8 cellular contexts compared by ENCODE assay signal in the genomic region with DNA sequence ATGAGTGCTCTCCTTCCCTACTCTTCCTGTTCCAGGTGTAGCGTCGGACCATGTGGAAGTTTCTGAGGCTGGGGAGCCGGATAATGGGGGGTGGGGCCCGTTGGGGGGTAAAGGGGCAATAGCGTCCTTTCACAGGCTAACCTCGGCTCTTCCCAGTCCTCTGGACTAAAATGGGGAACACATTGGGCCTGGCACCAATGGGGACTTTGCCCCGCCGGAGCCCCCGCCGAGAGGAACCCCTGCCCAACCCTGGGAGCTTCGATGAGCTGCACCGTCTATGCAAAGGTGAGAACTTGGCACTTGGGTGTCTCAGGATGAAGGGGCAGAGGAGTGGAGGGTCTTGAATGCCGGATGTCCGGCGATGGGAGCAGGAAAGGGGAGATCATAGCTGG. TPM values are rescaled to one million over a fixed set of nuclear protein-coding genes. Genes with fewer than 3 reads are reported as not detected.
DNase-seq lines count a peak whose midpoint lies in the region; TF ChIP-seq lines count a peak whose summit lies in the region.

No MANE protein-coding gene starts in this region.

- H3K27ac ChIP-seq in iPS-20b (ENCODE audit: low read length) (peak overlapping the region; percentile 33), suprapubic skin (no peak overlapping the region)

- CTCF ChIA-PET in activated CD4-positive, alpha-beta T cell treated with anti-CD3 and anti-CD28 coated beads, Interleukin-2, amount 10 ng/mL, durations not matched to agents 7 days and 5 days (lab: Charles Lee), result interaction anchor here (0.5 to 4.4 kb wide), 35 partner anchors 9 to 524 kb away, joined by 3 to 38 read pairs (median 6); partner anchors contain the start of genes CFAP126, FCER1G, NDUFS2 and NR1I3

- H3K27me3 ChIP-seq in iPS-20b (ENCODE audit: insufficient read depth, low read length) (no peaks in the 10 kb centered on the region), suprapubic skin (no peaks in the 10 kb centered on the region)

- no peaks in the 10 kb centered on the region for H3K9me3 Mint-ChIP-seq in activated CD4-positive, alpha-beta T cell treated with anti-CD3 and anti-CD28 coated beads, Interleukin-2, amount 10 ng/mL, durations not matched to agents 7 days and 5 days
- no peaks in the 10 kb centered on the region for H3K9me3 Mint-ChIP-seq in activated naive CD8-positive, alpha-beta T cell (ENCODE audit: low read depth)

- no peak for TF ChIP-seq CTCF in suprapubic skin (IDR thresholded peaks at IDR 0.05)

- no peaks in the 10 kb centered on the region for H3K27me3 Mint-ChIP-seq in activated CD4-positive, alpha-beta T cell treated with anti-CD3 and anti-CD28 coated beads, Interleukin-2, amount 10 ng/mL, durations not matched to agents 7 days and 5 days
- no peaks in the 10 kb centered on the region for H3K27me3 Mint-ChIP-seq in activated naive CD8-positive, alpha-beta T cell

- peak overlapping the region; percentile 77; the same call in 1 of the 2 replicates for H3K9ac ChIP-seq in iPS-20b (ENCODE audit: low read depth, low read length)

- TF ChIP-seq POLR2A in suprapubic skin (IDR thresholded peaks at IDR 0.05), result no peak

- H3K36me3 Mint-ChIP-seq in activated CD4-positive, alpha-beta T cell treated with anti-CD3 and anti-CD28 coated beads, Interleukin-2, amount 10 ng/mL, durations not matched to agents 7 days and 5 days (ENCODE audit: low read depth), result peaks cover 21% of the 10 kb centered on the region
- peaks cover 3% of the 10 kb centered on the region for H3K36me3 Mint-ChIP-seq in activated naive CD8-positive, alpha-beta T cell

- POLR2A ChIA-PET in activated CD4-positive, alpha-beta T cell treated with anti-CD3 and anti-CD28 coated beads, Interleukin-2, amount 10 ng/mL, durations not matched to agents 7 days and 5 days (lab: Charles Lee), result interaction anchor here (1.3 kb wide), 1 partner anchor 24 kb away, joined by 6 read pairs; the partner anchor contains the start of gene NDUFS2

- no peak for DNase-seq in activated CD4-positive, alpha-beta T cell treated with anti-CD3 and anti-CD28 coated beads, Interleukin-2, amount 10 ng/mL, durations not matched to agents 7 days and 5 days
- DNase-seq in activated CD4-positive, alpha-beta T cell treated with anti-CD3 and anti-CD28 coated beads for 1 hour, result no peak
- DNase-seq in suprapubic skin (ENCODE audit: low spot score in 2 of 2) (no peak), superior temporal gyrus (ENCODE audit: extremely low spot score) (no peak), activated gamma-delta T cell (lab: John Stamatoyannopoulos, UW) (no peak)
- no peak for DNase-seq in effector CD8-positive, alpha-beta T cell (lab: John Stamatoyannopoulos, UW)

- H3K4me1 Mint-ChIP-seq in activated CD4-positive, alpha-beta T cell treated with anti-CD3 and anti-CD28 coated beads, Interleukin-2, amount 10 ng/mL, durations not matched to agents 7 days and 5 days, result peaks cover 48% of the 10 kb centered on the region
- H3K4me1 Mint-ChIP-seq in activated naive CD8-positive, alpha-beta T cell (ENCODE audit: low read depth), result peaks cover 41% of the 10 kb centered on the region

- H3K27ac Mint-ChIP-seq in activated CD4-positive, alpha-beta T cell treated with anti-CD3 and anti-CD28 coated beads, Interleukin-2, amount 10 ng/mL, durations not matched to agents 7 days and 5 days, result peak overlapping the region; percentile 93
- peak overlapping the region; percentile 100 for H3K27ac Mint-ChIP-seq in activated naive CD8-positive, alpha-beta T cell

- H3K4me3 Mint-ChIP-seq in activated CD4-positive, alpha-beta T cell treated with anti-CD3 and anti-CD28 coated beads, Interleukin-2, amount 10 ng/mL, durations not matched to agents 7 days and 5 days, result peak overlapping the region; percentile 95
- peak overlapping the region; percentile 100 for H3K4me3 Mint-ChIP-seq in activated naive CD8-positive, alpha-beta T cell

- H3K9me3 ChIP-seq in iPS-20b (ENCODE audit: insufficient read depth, low read depth, low read length) (no peaks in the 10 kb centered on the region), suprapubic skin (no peaks in the 10 kb centered on the region)

- H3K4me3 ChIP-seq in iPS-20b (ENCODE audit: low read length) (peak overlapping the region; percentile 86), suprapubic skin (peak overlapping the region; percentile 54)

- peaks cover 9% of the 10 kb centered on the region for H3K4me1 ChIP-seq in iPS-20b (ENCODE audit: insufficient read depth, low read length)
- peaks cover 28% of the 10 kb centered on the region for H3K4me1 ChIP-seq in suprapubic skin

- 5% methylated on average over 13 of the region's 15 CpGs for WGBS in suprapubic skin

- TF ChIP-seq EP300 in suprapubic skin (IDR thresholded peaks at IDR 0.05), result no peak

- H3K36me3 ChIP-seq in iPS-20b (ENCODE audit: insufficient read depth, low read depth, low read length), result peaks cover 22% of the 10 kb centered on the region
- peaks cover 32% of the 10 kb centered on the region for H3K36me3 ChIP-seq in suprapubic skin

RNA-seq across cellular contexts. Expression of gene TOMM40L, which starts 0.5 kb away (rescaled TPM):
- 10 to 100 TPM; 16.7 to 17.3 TPM for total RNA-seq in activated CD4-positive, alpha-beta T cell treated with anti-CD3 and anti-CD28 coated beads, Interleukin-2, amount 10 ng/mL, durations not matched to agents 7 days and 5 days
- total RNA-seq in suprapubic skin, result 10 to 100 TPM in 2 of 4 donors, 1 to 10 TPM in 2; 6.7 to 21.0 (median 8.7) TPM

RNA-seq across cellular contexts. Expression of gene APOA2, which starts 2.9 kb away (rescaled TPM):
- not detected for total RNA-seq in activated CD4-positive, alpha-beta T cell treated with anti-CD3 and anti-CD28 coated beads, Interleukin-2, amount 10 ng/mL, durations not matched to agents 7 days and 5 days
- total RNA-seq in suprapubic skin, result 10 to 100 TPM in 1 of 4 donors, not detected in 3; 29.6 TPM

RNA-seq across cellular contexts. Expression of gene FCER1G, which starts 11.2 kb away (rescaled TPM):
- 1 to 10 TPM; 1.8 to 3.0 TPM for total RNA-seq in activated CD4-positive, alpha-beta T cell treated with anti-CD3 and anti-CD28 coated beads, Interleukin-2, amount 10 ng/mL, durations not matched to agents 7 days and 5 days
- total RNA-seq in suprapubic skin, result 10 to 100 TPM in 1 of 4 donors, 1 to 10 TPM in 2, not detected in 1; 2.3 to 12.6 (median 4.6) TPM

RNA-seq across cellular contexts. Expression of gene NR1I3, which starts 11.7 kb away (rescaled TPM):
- total RNA-seq in activated CD4-positive, alpha-beta T cell treated with anti-CD3 and anti-CD28 coated beads, Interleukin-2, amount 10 ng/mL, durations not matched to agents 7 days and 5 days, result not detected
- total RNA-seq in suprapubic skin, result 1 to 10 TPM in 1 of 4 donors, not detected in 3; 1.2 TPM

RNA-seq across cellular contexts. Expression of gene NDUFS2, which starts 24.1 kb away (rescaled TPM):
- 10 to 100 TPM; 74.2 to 82.1 TPM for total RNA-seq in activated CD4-positive, alpha-beta T cell treated with anti-CD3 and anti-CD28 coated beads, Interleukin-2, amount 10 ng/mL, durations not matched to agents 7 days and 5 days
- total RNA-seq in suprapubic skin, result 100 to 1,000 TPM in 3 of 4 donors, 10 to 100 TPM in 1; 99.1 to 132 (median 112) TPM
